ENCODE assay signal across 1 cellular context in the genomic region with DNA sequence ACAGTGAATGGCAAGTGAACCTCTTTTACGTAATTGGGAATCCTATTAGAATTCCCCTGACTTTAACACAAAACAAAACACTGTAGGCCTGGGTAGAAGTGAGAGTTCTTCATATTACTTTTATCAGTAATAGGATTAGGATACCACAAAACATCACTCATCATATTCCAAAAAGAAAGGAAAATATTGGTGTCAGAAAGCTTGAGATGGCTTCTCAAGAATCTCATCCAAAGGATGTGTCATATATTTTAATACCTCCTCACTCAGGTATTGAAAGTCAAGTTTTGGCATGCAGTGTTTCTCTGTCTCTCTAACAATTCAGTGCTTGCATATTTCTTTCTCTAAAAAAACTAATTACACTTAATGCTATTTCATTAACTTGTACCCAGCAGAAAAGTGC.
TF ChIP-seq lines count a peak whose summit lies in the region.

No MANE protein-coding gene starts in this region.

TF ChIP-seq in SK-N-SH, 30 proteins besides CTCF, POLR2A, EP300 and RAD21 (continued from another document):
- TF ChIP-seq, protein P1, sequence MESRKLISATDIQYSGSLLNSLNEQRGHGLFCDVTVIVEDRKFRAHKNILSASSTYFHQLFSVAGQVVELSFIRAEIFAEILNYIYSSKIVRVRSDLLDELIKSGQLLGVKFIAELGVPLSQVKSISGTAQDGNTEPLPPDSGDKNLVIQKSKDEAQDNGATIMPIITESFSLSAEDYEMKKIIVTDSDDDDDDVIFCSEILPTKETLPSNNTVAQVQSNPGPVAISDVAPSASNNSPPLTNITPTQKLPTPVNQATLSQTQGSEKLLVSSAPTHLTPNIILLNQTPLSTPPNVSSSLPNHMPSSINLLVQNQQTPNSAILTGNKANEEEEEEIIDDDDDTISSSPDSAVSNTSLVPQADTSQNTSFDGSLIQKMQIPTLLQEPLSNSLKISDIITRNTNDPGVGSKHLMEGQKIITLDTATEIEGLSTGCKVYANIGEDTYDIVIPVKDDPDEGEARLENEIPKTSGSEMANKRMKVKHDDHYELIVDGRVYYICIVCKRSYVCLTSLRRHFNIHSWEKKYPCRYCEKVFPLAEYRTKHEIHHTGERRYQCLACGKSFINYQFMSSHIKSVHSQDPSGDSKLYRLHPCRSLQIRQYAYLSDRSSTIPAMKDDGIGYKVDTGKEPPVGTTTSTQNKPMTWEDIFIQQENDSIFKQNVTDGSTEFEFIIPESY (IDR thresholded peaks at IDR 0.05; ENCODE audit: borderline replicate concordance, low read depth): no peak
- no peak for TF ChIP-seq MXI1 (IDR thresholded peaks at IDR 0.05; ENCODE audit: low read depth, low read length)
- no peak for TF ChIP-seq RCOR1 (IDR thresholded peaks at IDR 0.05; ENCODE audit: low read length)
- no peak for TF ChIP-seq SMC3 (IDR thresholded peaks at IDR 0.05; ENCODE audit: low read depth, low read length)
- TF ChIP-seq, protein P2, sequence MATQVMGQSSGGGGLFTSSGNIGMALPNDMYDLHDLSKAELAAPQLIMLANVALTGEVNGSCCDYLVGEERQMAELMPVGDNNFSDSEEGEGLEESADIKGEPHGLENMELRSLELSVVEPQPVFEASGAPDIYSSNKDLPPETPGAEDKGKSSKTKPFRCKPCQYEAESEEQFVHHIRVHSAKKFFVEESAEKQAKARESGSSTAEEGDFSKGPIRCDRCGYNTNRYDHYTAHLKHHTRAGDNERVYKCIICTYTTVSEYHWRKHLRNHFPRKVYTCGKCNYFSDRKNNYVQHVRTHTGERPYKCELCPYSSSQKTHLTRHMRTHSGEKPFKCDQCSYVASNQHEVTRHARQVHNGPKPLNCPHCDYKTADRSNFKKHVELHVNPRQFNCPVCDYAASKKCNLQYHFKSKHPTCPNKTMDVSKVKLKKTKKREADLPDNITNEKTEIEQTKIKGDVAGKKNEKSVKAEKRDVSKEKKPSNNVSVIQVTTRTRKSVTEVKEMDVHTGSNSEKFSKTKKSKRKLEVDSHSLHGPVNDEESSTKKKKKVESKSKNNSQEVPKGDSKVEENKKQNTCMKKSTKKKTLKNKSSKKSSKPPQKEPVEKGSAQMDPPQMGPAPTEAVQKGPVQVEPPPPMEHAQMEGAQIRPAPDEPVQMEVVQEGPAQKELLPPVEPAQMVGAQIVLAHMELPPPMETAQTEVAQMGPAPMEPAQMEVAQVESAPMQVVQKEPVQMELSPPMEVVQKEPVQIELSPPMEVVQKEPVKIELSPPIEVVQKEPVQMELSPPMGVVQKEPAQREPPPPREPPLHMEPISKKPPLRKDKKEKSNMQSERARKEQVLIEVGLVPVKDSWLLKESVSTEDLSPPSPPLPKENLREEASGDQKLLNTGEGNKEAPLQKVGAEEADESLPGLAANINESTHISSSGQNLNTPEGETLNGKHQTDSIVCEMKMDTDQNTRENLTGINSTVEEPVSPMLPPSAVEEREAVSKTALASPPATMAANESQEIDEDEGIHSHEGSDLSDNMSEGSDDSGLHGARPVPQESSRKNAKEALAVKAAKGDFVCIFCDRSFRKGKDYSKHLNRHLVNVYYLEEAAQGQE (IDR thresholded peaks at IDR 0.05; ENCODE audit: low read depth, low read length): no peak
- TF ChIP-seq JUND (IDR thresholded peaks at IDR 0.05): no peak
- TF ChIP-seq CHD2 (IDR thresholded peaks at IDR 0.05; ENCODE audit: low read length, partially characterized antibody): no peak
- no peak for TF ChIP-seq FOXM1 (IDR thresholded peaks at IDR 0.05; ENCODE audit: low read depth)
- no peak for TF ChIP-seq GABPA (IDR thresholded peaks at IDR 0.05; ENCODE audit: low read depth)
- TF ChIP-seq SIN3A (IDR thresholded peaks at IDR 0.05; ENCODE audit: borderline replicate concordance, low read depth, low read length): no peak
- no peak for TF ChIP-seq GATA2 (CRISPR knock-in tag; IDR thresholded peaks at IDR 0.05)
- TF ChIP-seq, protein P3, sequence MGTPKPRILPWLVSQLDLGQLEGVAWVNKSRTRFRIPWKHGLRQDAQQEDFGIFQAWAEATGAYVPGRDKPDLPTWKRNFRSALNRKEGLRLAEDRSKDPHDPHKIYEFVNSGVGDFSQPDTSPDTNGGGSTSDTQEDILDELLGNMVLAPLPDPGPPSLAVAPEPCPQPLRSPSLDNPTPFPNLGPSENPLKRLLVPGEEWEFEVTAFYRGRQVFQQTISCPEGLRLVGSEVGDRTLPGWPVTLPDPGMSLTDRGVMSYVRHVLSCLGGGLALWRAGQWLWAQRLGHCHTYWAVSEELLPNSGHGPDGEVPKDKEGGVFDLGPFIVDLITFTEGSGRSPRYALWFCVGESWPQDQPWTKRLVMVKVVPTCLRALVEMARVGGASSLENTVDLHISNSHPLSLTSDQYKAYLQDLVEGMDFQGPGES (IDR thresholded peaks at IDR 0.05; ENCODE audit: low read depth, low read length): no peak
- no peak for TF ChIP-seq POLR2AphosphoS5 (IDR thresholded peaks at IDR 0.05; ENCODE audit: low read depth, low read length)
- TF ChIP-seq YY1 (IDR thresholded peaks at IDR 0.05; ENCODE audit: low read depth): no peak
- no peak for TF ChIP-seq TEAD4 (IDR thresholded peaks at IDR 0.05; ENCODE audit: borderline replicate concordance, insufficient read depth)
- TF ChIP-seq, protein P4, sequence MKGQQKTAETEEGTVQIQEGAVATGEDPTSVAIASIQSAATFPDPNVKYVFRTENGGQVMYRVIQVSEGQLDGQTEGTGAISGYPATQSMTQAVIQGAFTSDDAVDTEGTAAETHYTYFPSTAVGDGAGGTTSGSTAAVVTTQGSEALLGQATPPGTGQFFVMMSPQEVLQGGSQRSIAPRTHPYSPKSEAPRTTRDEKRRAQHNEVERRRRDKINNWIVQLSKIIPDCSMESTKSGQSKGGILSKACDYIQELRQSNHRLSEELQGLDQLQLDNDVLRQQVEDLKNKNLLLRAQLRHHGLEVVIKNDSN (IDR thresholded peaks at IDR 0.05; ENCODE audit: borderline replicate concordance, low read depth): no peak
